In genomic region chr17:38746893-38747384, GRCh38 we compare ENCODE assay signal across 9 cellular contexts. TPM values are rescaled to one million over a fixed set of nuclear protein-coding genes. Genes with fewer than 3 reads are reported as not detected.
DNase-seq lines count a peak whose midpoint lies in the region; ATAC-seq, FAIRE-seq and TF ChIP-seq lines count a peak whose summit lies in the region.
"Had no signal": no experiment of that assay in that cellular context is flagged by ENCODE, and none has a peak within 500 bp of the region (broad histone marks: within the 10 kb centered on the region; RNA-seq: fewer than 3 reads in every experiment).

No MANE protein-coding gene starts in this region.

- no peak for TF ChIP-seq RAD21 in HepG2 (CRISPR knock-in tag; IDR thresholded peaks at IDR 0.05)

- H3K4me3 ChIP-seq in HepG2 (replicated peaks in 1 of 3; ENCODE audit: insufficient read depth in 1 of 3, low read depth in 2 of 3, low read length in 3 of 3) (peak overlapping the region; percentile 84 to 94 (median 93)), upper lobe of right lung (peak overlapping the region; percentile 96)

- no peak for ATAC-seq in activated naive CD8-positive, alpha-beta T cell treated with anti-CD3 and anti-CD28 coated beads, Interleukin-2, amount 10 ng/mL, durations not matched to agents 7 days and 5 days (ENCODE audit: low read depth)
- ATAC-seq in HepG2 (no peak), upper lobe of right lung (no peak), GM21528 (IDR thresholded peaks at IDR 0.05; ENCODE audit: low FRiP score, unreplicated experiment) (no peak), HG03565 (IDR thresholded peaks at IDR 0.05; ENCODE audit: unreplicated experiment) (no peak)

- CTCF ChIA-PET in activated naive CD4-positive, alpha-beta T cell treated with anti-CD3 and anti-CD28 coated beads for 36 hours (lab: Charles Lee) = interaction anchor here (0.7 to 1.7 kb wide), 4 partner anchors 10 to 28 kb away, joined by 3 to 5 read pairs (median 4); no protein-coding TSS in a partner anchor
- CTCF ChIA-PET in HepG2 (lab: Yijun Ruan, JAX; ENCODE audit: low intra/inter-chr PET ratio, low total read pairs) = interaction anchor here (2.5 kb wide), 1 partner anchor 13 kb away, joined by 6 read pairs; no protein-coding TSS in a partner anchor

- TF ChIP-seq POLR2A in HepG2 (IDR thresholded peaks at IDR 0.05; ENCODE audit: insufficient read depth in 1 of 2, low read depth in 2 of 2, low read length in 2 of 2) = no peak

- no peak for FAIRE-seq in HepG2 (lab: Jason Lieb, UNC)
- FAIRE-seq: TTC549 had no signal

- no peaks in the 10 kb centered on the region; a peak in 1 of 5 replicates for H3K27me3 ChIP-seq in HepG2 (ENCODE audit: control insufficient read depth in 1 of 2, insufficient read depth in 2 of 2, low read length in 2 of 2)
- no peaks in the 10 kb centered on the region for H3K27me3 ChIP-seq in upper lobe of right lung

- no peaks in the 10 kb centered on the region for H3K9me3 Mint-ChIP-seq in activated naive CD4-positive, alpha-beta T cell treated with anti-CD3 and anti-CD28 coated beads for 36 hours
- H3K9me3 Mint-ChIP-seq in activated naive CD8-positive, alpha-beta T cell treated with anti-CD3 and anti-CD28 coated beads, Interleukin-2, amount 10 ng/mL, durations not matched to agents 7 days and 5 days = no peaks in the 10 kb centered on the region

- peaks cover 3% of the 10 kb centered on the region for H3K36me3 Mint-ChIP-seq in activated naive CD4-positive, alpha-beta T cell treated with anti-CD3 and anti-CD28 coated beads for 36 hours (ENCODE audit: low read depth)
- H3K36me3 Mint-ChIP-seq in activated naive CD8-positive, alpha-beta T cell treated with anti-CD3 and anti-CD28 coated beads, Interleukin-2, amount 10 ng/mL, durations not matched to agents 7 days and 5 days = peaks cover 2% of the 10 kb centered on the region

- in situ Hi-C loops in HepG2 (cut with HindIII; ENCODE audit: extremely low pct_ligation_motif_present, low pct_unique_long_range_greater_than_20kb) = no loop called here

- H3K79me2 ChIP-seq in HepG2 (ENCODE audit: insufficient read depth, low read length) = peaks cover 51% of the 10 kb centered on the region

- peak overlapping the region; percentile 84 for H3K27ac ChIP-seq in HepG2 (ENCODE audit: extremely low read length, insufficient read depth, low read length)
- H3K27ac ChIP-seq in upper lobe of right lung = peak overlapping the region; percentile 78

- peak overlapping the region; percentile 92 for H3K4me2 ChIP-seq in HepG2 (ENCODE audit: low read depth, low read length)

- H3K4me3 Mint-ChIP-seq in activated naive CD4-positive, alpha-beta T cell treated with anti-CD3 and anti-CD28 coated beads for 36 hours = peak overlapping the region; percentile 60
- peak overlapping the region; percentile 69 for H3K4me3 Mint-ChIP-seq in activated naive CD8-positive, alpha-beta T cell treated with anti-CD3 and anti-CD28 coated beads, Interleukin-2, amount 10 ng/mL, durations not matched to agents 7 days and 5 days

- peaks cover 2 to 8% of the 10 kb centered on the region in 2 experiments; a peak in 3 of 5 replicates for H3K36me3 ChIP-seq in HepG2 (replicated peaks in 1 of 2; ENCODE audit: control insufficient read depth in 1 of 2, insufficient read depth in 2 of 2, low read length in 2 of 2)
- no peaks in the 10 kb centered on the region for H3K36me3 ChIP-seq in upper lobe of right lung

- H3K9me3 ChIP-seq in HepG2 (ENCODE audit: low read length) (no peaks in the 10 kb centered on the region), upper lobe of right lung (no peaks in the 10 kb centered on the region)

- no peak for TF ChIP-seq CTCF in HepG2 (CRISPR knock-in tag; IDR thresholded peaks at IDR 0.05)
- TF ChIP-seq CTCF in upper lobe of right lung (IDR thresholded peaks at IDR 0.05) = no peak

- peaks cover 66% of the 10 kb centered on the region for H3K4me1 ChIP-seq in HepG2 (ENCODE audit: insufficient read depth, low read length)
- H3K4me1 ChIP-seq in upper lobe of right lung = peaks cover 56% of the 10 kb centered on the region

- H3K27me3 Mint-ChIP-seq in activated naive CD4-positive, alpha-beta T cell treated with anti-CD3 and anti-CD28 coated beads for 36 hours (ENCODE audit: low read depth) = peaks cover 48% of the 10 kb centered on the region
- H3K27me3 Mint-ChIP-seq in activated naive CD8-positive, alpha-beta T cell treated with anti-CD3 and anti-CD28 coated beads, Interleukin-2, amount 10 ng/mL, durations not matched to agents 7 days and 5 days = peaks cover 41% of the 10 kb centered on the region

- peaks cover 17% of the 10 kb centered on the region for H4K20me1 ChIP-seq in HepG2 (ENCODE audit: insufficient read depth, low read length)

- no peak for DNase-seq in activated naive CD4-positive, alpha-beta T cell treated with anti-CD3 and anti-CD28 coated beads for 36 hours
- DNase-seq in activated naive CD4-positive, alpha-beta T cell treated with anti-CD3 and anti-CD28 coated beads, Interleukin-2, amount 50 U/mL, for 16 hours = no peak
- no peak for DNase-seq in activated naive CD8-positive, alpha-beta T cell treated with anti-CD3 and anti-CD28 coated beads, Interleukin-2, amount 10 ng/mL, durations not matched to agents 7 days and 5 days
- DNase-seq in HepG2 (ENCODE audit: low spot score) (no peak), upper lobe of right lung (no peak), RKO (ENCODE audit: low spot score) (no peak)

- POLR2A ChIA-PET in activated naive CD8-positive, alpha-beta T cell treated with anti-CD3 and anti-CD28 coated beads, Interleukin-2, amount 10 ng/mL, durations not matched to agents 7 days and 5 days (lab: Charles Lee) = no interaction called here
- POLR2A ChIA-PET in HepG2 (lab: Yijun Ruan, JAX) = interaction anchor here (0.7 to 3.8 kb wide), 16 partner anchors 10 to 133 kb away, joined by 3 to 39 read pairs (median 4); partner anchors contain the start of genes CISD3, LASP1, MLLT6 and RPL23

- H3K27ac Mint-ChIP-seq in activated naive CD4-positive, alpha-beta T cell treated with anti-CD3 and anti-CD28 coated beads for 36 hours = no peak overlapping the region
- no peak overlapping the region for H3K27ac Mint-ChIP-seq in activated naive CD8-positive, alpha-beta T cell treated with anti-CD3 and anti-CD28 coated beads, Interleukin-2, amount 10 ng/mL, durations not matched to agents 7 days and 5 days

- BruUV-seq in HepG2 (replicated peaks; lab: Mats Ljungman, UMichigan) = no TSS peak

- H3K4me1 Mint-ChIP-seq in activated naive CD4-positive, alpha-beta T cell treated with anti-CD3 and anti-CD28 coated beads for 36 hours (ENCODE audit: low read depth) = peaks cover 34% of the 10 kb centered on the region
- H3K4me1 Mint-ChIP-seq in activated naive CD8-positive, alpha-beta T cell treated with anti-CD3 and anti-CD28 coated beads, Interleukin-2, amount 10 ng/mL, durations not matched to agents 7 days and 5 days = peaks cover 30% of the 10 kb centered on the region

- peak overlapping the region; percentile 85 for H3K9ac ChIP-seq in HepG2 (ENCODE audit: insufficient read depth, low read depth, low read length)

- intact Hi-C loops in activated naive CD4-positive, alpha-beta T cell treated with anti-CD3 and anti-CD28 coated beads for 36 hours (cut with micrococcal nuclease) = loop anchor here (5.0 kb wide), 1 partner anchor 240 kb away; no protein-coding TSS in a partner anchor
- intact Hi-C loops in HepG2 (cut with micrococcal nuclease; ENCODE audit: unreplicated experiment) = no loop called here
- intact Hi-C loops in upper lobe of right lung (cut with DNase I) = no loop called here

- no peak overlapping the region for H2AFZ ChIP-seq in HepG2 (ENCODE audit: low read length)

- TF ChIP-seq EP300 in HepG2 (IDR thresholded peaks at IDR 0.05; ENCODE audit: low read depth in 2 of 2, low read length in 2 of 2) (no peak), HepG2 (CRISPR knock-in tag; IDR thresholded peaks at IDR 0.05; ENCODE audit: borderline replicate concordance) (no peak)

- WGBS in HepG2 (ENCODE audit: low lambda C conversion rate) = 0% methylated on average over 14 of the region's 18 CpGs

RNA-seq across cellular contexts. Expression of gene PCGF2, which starts 1.2 kb away (rescaled TPM):
- 1 to 10 TPM; 1.2 TPM for total RNA-seq in activated naive CD4-positive, alpha-beta T cell treated with anti-CD3 and anti-CD28 coated beads for 36 hours
- 1 to 10 TPM; 1.8 to 2.0 TPM for total RNA-seq in activated naive CD8-positive, alpha-beta T cell treated with anti-CD3 and anti-CD28 coated beads, Interleukin-2, amount 10 ng/mL, durations not matched to agents 7 days and 5 days
- total RNA-seq in HepG2 (2016; rRNA removed; fragmentation: Illumina TruSeq; extraction: Trizol) = 11.6 and 11.7 TPM in 2 replicates
- 12.6 and 19.2 TPM in 2 replicates for total RNA-seq in HepG2 (2016; cell fraction: cytosol; rRNA removed; fragmentation: Illumina TruSeq; extraction: Trizol; ENCODE audit: low read depth)
- total RNA-seq in HepG2 (2016; cell fraction: insoluble cytoplasmic fraction; rRNA removed; fragmentation: Illumina TruSeq; extraction: Trizol) = 8.9 and 11.5 TPM in 2 replicates
- total RNA-seq in HepG2 (2016; cell fraction: membrane; rRNA removed; fragmentation: Illumina TruSeq; extraction: Trizol) = 33.3 and 35.3 TPM in 2 replicates
- total RNA-seq in HepG2 (2016; cell fraction: nucleus; rRNA removed; fragmentation: Illumina TruSeq; extraction: Trizol) = 13.3 and 14.9 TPM in 2 replicates
- polyA plus RNA-seq in HepG2 (2011; rRNA removed) = 29.4 and 30.6 TPM in 2 replicates
- 18.7 and 30.8 TPM in 2 replicates for polyA plus RNA-seq in HepG2 (2011; cell fraction: cytosol; rRNA removed)
- polyA plus RNA-seq in HepG2 (2011; cell fraction: nucleus; rRNA removed) = 53.9 and 68.1 TPM in 2 replicates
- polyA plus RNA-seq in HepG2 (2012) = 32.6 and 40.9 TPM in 2 replicates
- 194 and 224 TPM in 2 replicates for polyA plus RNA-seq in HepG2 (2016; cell fraction: cytosol; fragmentation: Illumina TruSeq; extraction: Trizol; ENCODE audit: low read depth)
- 44.1 and 62.1 TPM in 2 replicates for polyA plus RNA-seq in HepG2 (2016; cell fraction: insoluble cytoplasmic fraction; fragmentation: Illumina TruSeq; extraction: Trizol; ENCODE audit: low read depth)
- 209 and 253 TPM in 2 replicates for polyA plus RNA-seq in HepG2 (2016; cell fraction: membrane; fragmentation: Illumina TruSeq; extraction: Trizol; ENCODE audit: low read depth)
- 85.1 and 95.0 TPM in 2 replicates for polyA plus RNA-seq in HepG2 (2016; cell fraction: nucleus; fragmentation: Illumina TruSeq; extraction: Trizol; ENCODE audit: insufficient read depth, low read depth)
- polyA minus RNA-seq in HepG2 (2011; rRNA and poly(A)+ RNA removed; ENCODE audit: low replicate concordance) = 11.1 and 38.8 TPM in 2 replicates
- polyA minus RNA-seq in HepG2 (2011; cell fraction: cytosol; rRNA and poly(A)+ RNA removed) = 30.5 and 32.4 TPM in 2 replicates
- polyA minus RNA-seq in HepG2 (2011; cell fraction: nucleus; rRNA and poly(A)+ RNA removed) = 13.9 and 14.2 TPM in 2 replicates
- total RNA-seq in upper lobe of right lung = 59.1 TPM

RNA-seq across cellular contexts. Expression of gene PSMB3, which starts 5.6 kb away (rescaled TPM):
- 100 to 1,000 TPM; 368 to 369 TPM for total RNA-seq in activated naive CD4-positive, alpha-beta T cell treated with anti-CD3 and anti-CD28 coated beads for 36 hours
- total RNA-seq in activated naive CD8-positive, alpha-beta T cell treated with anti-CD3 and anti-CD28 coated beads, Interleukin-2, amount 10 ng/mL, durations not matched to agents 7 days and 5 days = 100 to 1,000 TPM; 182 to 189 TPM
- total RNA-seq in HepG2 (2016; rRNA removed; fragmentation: Illumina TruSeq; extraction: Trizol) (517 and 688 TPM in 2 replicates), upper lobe of right lung (127 TPM)
- 265 and 305 TPM in 2 replicates for total RNA-seq in HepG2 (2016; cell fraction: cytosol; rRNA removed; fragmentation: Illumina TruSeq; extraction: Trizol; ENCODE audit: low read depth)
- 517 and 718 TPM in 2 replicates for total RNA-seq in HepG2 (2016; cell fraction: insoluble cytoplasmic fraction; rRNA removed; fragmentation: Illumina TruSeq; extraction: Trizol)
- total RNA-seq in HepG2 (2016; cell fraction: membrane; rRNA removed; fragmentation: Illumina TruSeq; extraction: Trizol) = 175 and 189 TPM in 2 replicates
- total RNA-seq in HepG2 (2016; cell fraction: nucleus; rRNA removed; fragmentation: Illumina TruSeq; extraction: Trizol) = 146 and 163 TPM in 2 replicates
- polyA plus RNA-seq in HepG2 (2011; rRNA removed) = 317 and 366 TPM in 2 replicates
- polyA plus RNA-seq in HepG2 (2011; cell fraction: cytosol; rRNA removed) = 470 and 640 TPM in 2 replicates
- polyA plus RNA-seq in HepG2 (2011; cell fraction: nucleus; rRNA removed) = 121 and 122 TPM in 2 replicates
- 167 and 213 TPM in 2 replicates for polyA plus RNA-seq in HepG2 (2012)
- 206 and 222 TPM in 2 replicates for polyA plus RNA-seq in HepG2 (2016; cell fraction: cytosol; fragmentation: Illumina TruSeq; extraction: Trizol; ENCODE audit: low read depth)
- polyA plus RNA-seq in HepG2 (2016; cell fraction: insoluble cytoplasmic fraction; fragmentation: Illumina TruSeq; extraction: Trizol; ENCODE audit: low read depth) = 578 and 618 TPM in 2 replicates
- 134 and 136 TPM in 2 replicates for polyA plus RNA-seq in HepG2 (2016; cell fraction: membrane; fragmentation: Illumina TruSeq; extraction: Trizol; ENCODE audit: low read depth)
- 227 and 228 TPM in 2 replicates for polyA plus RNA-seq in HepG2 (2016; cell fraction: nucleus; fragmentation: Illumina TruSeq; extraction: Trizol; ENCODE audit: insufficient read depth, low read depth)
- 383 and 657 TPM in 2 replicates for polyA minus RNA-seq in HepG2 (2011; rRNA and poly(A)+ RNA removed; ENCODE audit: low replicate concordance)
- polyA minus RNA-seq in HepG2 (2011; cell fraction: cytosol; rRNA and poly(A)+ RNA removed) = 84.9 and 103 TPM in 2 replicates
- polyA minus RNA-seq in HepG2 (2011; cell fraction: nucleus; rRNA and poly(A)+ RNA removed) = 32.9 and 35.0 TPM in 2 replicates

RNA-seq across cellular contexts. Expression of gene CISD3, which starts 16.8 kb away (rescaled TPM):
- total RNA-seq in activated naive CD4-positive, alpha-beta T cell treated with anti-CD3 and anti-CD28 coated beads for 36 hours = 10 to 100 TPM; 35.1 to 35.8 TPM
- total RNA-seq in activated naive CD8-positive, alpha-beta T cell treated with anti-CD3 and anti-CD28 coated beads, Interleukin-2, amount 10 ng/mL, durations not matched to agents 7 days and 5 days = 10 to 100 TPM; 30.4 to 37.3 TPM
- 34.1 and 42.6 TPM in 2 replicates for total RNA-seq in HepG2 (2016; rRNA removed; fragmentation: Illumina TruSeq; extraction: Trizol)
- 64.2 and 89.3 TPM in 2 replicates for total RNA-seq in HepG2 (2016; cell fraction: cytosol; rRNA removed; fragmentation: Illumina TruSeq; extraction: Trizol; ENCODE audit: low read depth)
- 38.9 and 39.2 TPM in 2 replicates for total RNA-seq in HepG2 (2016; cell fraction: insoluble cytoplasmic fraction; rRNA removed; fragmentation: Illumina TruSeq; extraction: Trizol)
- total RNA-seq in HepG2 (2016; cell fraction: membrane; rRNA removed; fragmentation: Illumina TruSeq; extraction: Trizol) = 72.8 and 92.2 TPM in 2 replicates
- total RNA-seq in HepG2 (2016; cell fraction: nucleus; rRNA removed; fragmentation: Illumina TruSeq; extraction: Trizol) = 12.0 and 15.5 TPM in 2 replicates
- 30.0 and 34.9 TPM in 2 replicates for polyA plus RNA-seq in HepG2 (2011; rRNA removed)
- 15.0 and 24.9 TPM in 2 replicates for polyA plus RNA-seq in HepG2 (2011; cell fraction: cytosol; rRNA removed)
- 10.7 and 11.5 TPM in 2 replicates for polyA plus RNA-seq in HepG2 (2011; cell fraction: nucleus; rRNA removed)
- 34.2 TPM in 2 replicates for polyA plus RNA-seq in HepG2 (2012)
- 183 and 249 TPM in 2 replicates for polyA plus RNA-seq in HepG2 (2016; cell fraction: cytosol; fragmentation: Illumina TruSeq; extraction: Trizol; ENCODE audit: low read depth)
- polyA plus RNA-seq in HepG2 (2016; cell fraction: insoluble cytoplasmic fraction; fragmentation: Illumina TruSeq; extraction: Trizol; ENCODE audit: low read depth) = 69.7 and 77.8 TPM in 2 replicates
- polyA plus RNA-seq in HepG2 (2016; cell fraction: membrane; fragmentation: Illumina TruSeq; extraction: Trizol; ENCODE audit: low read depth) = 135 and 168 TPM in 2 replicates
- 46.2 and 46.8 TPM in 2 replicates for polyA plus RNA-seq in HepG2 (2016; cell fraction: nucleus; fragmentation: Illumina TruSeq; extraction: Trizol; ENCODE audit: insufficient read depth, low read depth)
- 16.1 and 27.0 TPM in 2 replicates for polyA minus RNA-seq in HepG2 (2011; rRNA and poly(A)+ RNA removed; ENCODE audit: low replicate concordance)
- polyA minus RNA-seq in HepG2 (2011; cell fraction: cytosol; rRNA and poly(A)+ RNA removed) = 7.2 and 7.7 TPM in 2 replicates
- polyA minus RNA-seq in HepG2 (2011; cell fraction: nucleus; rRNA and poly(A)+ RNA removed) = 7.1 and 8.1 TPM in 2 replicates
- total RNA-seq in upper lobe of right lung = 29.7 TPM

RNA-seq across cellular contexts. Expression of gene MLLT6, which starts 41.9 kb away (rescaled TPM):
- total RNA-seq in activated naive CD4-positive, alpha-beta T cell treated with anti-CD3 and anti-CD28 coated beads for 36 hours = 100 to 1,000 TPM; 170 to 177 TPM
- total RNA-seq in activated naive CD8-positive, alpha-beta T cell treated with anti-CD3 and anti-CD28 coated beads, Interleukin-2, amount 10 ng/mL, durations not matched to agents 7 days and 5 days = 100 to 1,000 TPM; 333 to 343 TPM
- total RNA-seq in HepG2 (2016; rRNA removed; fragmentation: Illumina TruSeq; extraction: Trizol) (27.6 and 50.7 TPM in 2 replicates), upper lobe of right lung (133 TPM)
- total RNA-seq in HepG2 (2016; cell fraction: cytosol; rRNA removed; fragmentation: Illumina TruSeq; extraction: Trizol; ENCODE audit: low read depth) = 41.1 and 41.6 TPM in 2 replicates
- total RNA-seq in HepG2 (2016; cell fraction: insoluble cytoplasmic fraction; rRNA removed; fragmentation: Illumina TruSeq; extraction: Trizol) = 23.9 and 54.9 TPM in 2 replicates
- 44.6 and 48.3 TPM in 2 replicates for total RNA-seq in HepG2 (2016; cell fraction: membrane; rRNA removed; fragmentation: Illumina TruSeq; extraction: Trizol)
- total RNA-seq in HepG2 (2016; cell fraction: nucleus; rRNA removed; fragmentation: Illumina TruSeq; extraction: Trizol) = 51.1 and 58.3 TPM in 2 replicates
- polyA plus RNA-seq in HepG2 (2011; rRNA removed) = 69.5 TPM in 2 replicates
- 20.9 and 26.0 TPM in 2 replicates for polyA plus RNA-seq in HepG2 (2011; cell fraction: cytosol; rRNA removed)
- 261 and 305 TPM in 2 replicates for polyA plus RNA-seq in HepG2 (2011; cell fraction: nucleus; rRNA removed)
- 56.0 and 70.4 TPM in 2 replicates for polyA plus RNA-seq in HepG2 (2012)
- polyA plus RNA-seq in HepG2 (2016; cell fraction: cytosol; fragmentation: Illumina TruSeq; extraction: Trizol; ENCODE audit: low read depth) = 2.1 and 3.2 TPM in 2 replicates
- 25.3 and 28.2 TPM in 2 replicates for polyA plus RNA-seq in HepG2 (2016; cell fraction: insoluble cytoplasmic fraction; fragmentation: Illumina TruSeq; extraction: Trizol; ENCODE audit: low read depth)
- polyA plus RNA-seq in HepG2 (2016; cell fraction: membrane; fragmentation: Illumina TruSeq; extraction: Trizol; ENCODE audit: low read depth) = 10.7 and 10.9 TPM in 2 replicates
- polyA plus RNA-seq in HepG2 (2016; cell fraction: nucleus; fragmentation: Illumina TruSeq; extraction: Trizol; ENCODE audit: insufficient read depth, low read depth) = 142 and 147 TPM in 2 replicates
- 89.8 and 99.9 TPM in 2 replicates for polyA minus RNA-seq in HepG2 (2011; rRNA and poly(A)+ RNA removed; ENCODE audit: low replicate concordance)
- polyA minus RNA-seq in HepG2 (2011; cell fraction: cytosol; rRNA and poly(A)+ RNA removed) = 29.2 and 32.2 TPM in 2 replicates
- polyA minus RNA-seq in HepG2 (2011; cell fraction: nucleus; rRNA and poly(A)+ RNA removed) = 156 and 194 TPM in 2 replicates

RNA-seq across cellular contexts. Expression of gene PIP4K2B, which starts 52.4 kb away (rescaled TPM):
- total RNA-seq in activated naive CD4-positive, alpha-beta T cell treated with anti-CD3 and anti-CD28 coated beads for 36 hours = 10 to 100 TPM; 30.1 to 33.4 TPM
- total RNA-seq in activated naive CD8-positive, alpha-beta T cell treated with anti-CD3 and anti-CD28 coated beads, Interleukin-2, amount 10 ng/mL, durations not matched to agents 7 days and 5 days = 10 to 100 TPM; 55.1 to 58.0 TPM
- total RNA-seq in HepG2 (2016; rRNA removed; fragmentation: Illumina TruSeq; extraction: Trizol) (54.0 and 63.6 TPM in 2 replicates), upper lobe of right lung (50.5 TPM)
- total RNA-seq in HepG2 (2016; cell fraction: cytosol; rRNA removed; fragmentation: Illumina TruSeq; extraction: Trizol; ENCODE audit: low read depth) = 24.2 and 25.6 TPM in 2 replicates
- total RNA-seq in HepG2 (2016; cell fraction: insoluble cytoplasmic fraction; rRNA removed; fragmentation: Illumina TruSeq; extraction: Trizol) = 50.9 and 54.9 TPM in 2 replicates
- total RNA-seq in HepG2 (2016; cell fraction: membrane; rRNA removed; fragmentation: Illumina TruSeq; extraction: Trizol) = 49.8 and 54.0 TPM in 2 replicates
- 32.5 and 37.2 TPM in 2 replicates for total RNA-seq in HepG2 (2016; cell fraction: nucleus; rRNA removed; fragmentation: Illumina TruSeq; extraction: Trizol)
- polyA plus RNA-seq in HepG2 (2011; rRNA removed) = 20.4 and 24.5 TPM in 2 replicates
- 18.5 and 20.4 TPM in 2 replicates for polyA plus RNA-seq in HepG2 (2011; cell fraction: cytosol; rRNA removed)
- 45.9 and 55.3 TPM in 2 replicates for polyA plus RNA-seq in HepG2 (2011; cell fraction: nucleus; rRNA removed)
- 22.2 and 27.9 TPM in 2 replicates for polyA plus RNA-seq in HepG2 (2012)
- polyA plus RNA-seq in HepG2 (2016; cell fraction: cytosol; fragmentation: Illumina TruSeq; extraction: Trizol; ENCODE audit: low read depth) = 12.9 and 15.0 TPM in 2 replicates
- polyA plus RNA-seq in HepG2 (2016; cell fraction: insoluble cytoplasmic fraction; fragmentation: Illumina TruSeq; extraction: Trizol; ENCODE audit: low read depth) = 41.7 and 46.6 TPM in 2 replicates
- 27.7 and 30.2 TPM in 2 replicates for polyA plus RNA-seq in HepG2 (2016; cell fraction: membrane; fragmentation: Illumina TruSeq; extraction: Trizol; ENCODE audit: low read depth)
- polyA plus RNA-seq in HepG2 (2016; cell fraction: nucleus; fragmentation: Illumina TruSeq; extraction: Trizol; ENCODE audit: insufficient read depth, low read depth) = 62.7 and 68.7 TPM in 2 replicates
- polyA minus RNA-seq in HepG2 (2011; rRNA and poly(A)+ RNA removed; ENCODE audit: low replicate concordance) = 76.9 and 79.2 TPM in 2 replicates
- polyA minus RNA-seq in HepG2 (2011; cell fraction: cytosol; rRNA and poly(A)+ RNA removed) = 17.3 and 17.5 TPM in 2 replicates
- 12.9 and 14.0 TPM in 2 replicates for polyA minus RNA-seq in HepG2 (2011; cell fraction: nucleus; rRNA and poly(A)+ RNA removed)
